In genomic region chr1:154809436-154810413, GRCh38 we compare ENCODE assay signal across 9 cellular contexts.
DNase-seq lines count a peak whose midpoint lies in the region; ATAC-seq and TF ChIP-seq lines count a peak whose summit lies in the region.
"Had no signal": no experiment of that assay in that cellular context is flagged by ENCODE, and none has a peak within 500 bp of the region (broad histone marks: within the 10 kb centered on the region; RNA-seq: fewer than 3 reads in every experiment).

No MANE protein-coding gene starts in this region.

- H3K27me3 ChIP-seq in right lobe of liver (no peaks in the 10 kb centered on the region), Peyer's patch (no peaks in the 10 kb centered on the region), testis (no peaks in the 10 kb centered on the region)

- H3K27me3 Mint-ChIP-seq in activated naive CD8-positive, alpha-beta T cell treated with anti-CD3 and anti-CD28 coated beads for 36 hours = no peaks in the 10 kb centered on the region

- H3K27ac Mint-ChIP-seq in activated naive CD8-positive, alpha-beta T cell treated with anti-CD3 and anti-CD28 coated beads for 36 hours = peak overlapping the region; percentile 55

- no peak overlapping the region for H3K27ac ChIP-seq in right lobe of liver
- H3K27ac ChIP-seq in Peyer's patch = peak overlapping the region in 1 of 4 donors; percentile 39
- no peak overlapping the region for H3K27ac ChIP-seq in testis

- no peak overlapping the region for H3K4me3 Mint-ChIP-seq in activated naive CD8-positive, alpha-beta T cell treated with anti-CD3 and anti-CD28 coated beads for 36 hours

- peaks cover 19% of the 10 kb centered on the region for H3K4me1 Mint-ChIP-seq in activated naive CD8-positive, alpha-beta T cell treated with anti-CD3 and anti-CD28 coated beads for 36 hours

- TF ChIP-seq CTCF in right lobe of liver (IDR thresholded peaks at IDR 0.05) = no peak
- no peak for TF ChIP-seq CTCF in Peyer's patch (IDR thresholded peaks at IDR 0.05)
- TF ChIP-seq CTCF in testis (IDR thresholded peaks at IDR 0.05) = no peak

- ATAC-seq in right lobe of liver = peak in 3 of 4 donors; percentile 24 to 54 (median 32)

- H3K4me3 ChIP-seq in right lobe of liver = no peak overlapping the region
- no peak overlapping the region for H3K4me3 ChIP-seq in Peyer's patch
- H3K4me3 ChIP-seq in testis = no peak overlapping the region

- no peaks in the 10 kb centered on the region for H3K36me3 ChIP-seq in right lobe of liver
- no peaks in the 10 kb centered on the region for H3K36me3 ChIP-seq in Peyer's patch
- H3K36me3 ChIP-seq in testis (ENCODE audit: low read depth, missing control alignments) = no peaks in the 10 kb centered on the region

- TF ChIP-seq POLR2A in right lobe of liver (IDR thresholded peaks at IDR 0.05) (no peak), Peyer's patch (IDR thresholded peaks at IDR 0.05) (no peak), testis (IDR thresholded peaks at IDR 0.05) (no peak)

- H3K4me1 ChIP-seq in right lobe of liver = no peaks in the 10 kb centered on the region
- H3K4me1 ChIP-seq in Peyer's patch = peaks cover 0 to 5% (median 0%) of the 10 kb centered on the region in 4 donors
- H3K4me1 ChIP-seq in testis = peaks cover 8% of the 10 kb centered on the region

- no peaks in the 10 kb centered on the region for H3K9me3 Mint-ChIP-seq in activated naive CD8-positive, alpha-beta T cell treated with anti-CD3 and anti-CD28 coated beads for 36 hours

- DNase-seq in AG08396 (ENCODE audit: low spot score) = peak; percentile 50
- DNase-seq in HCEC 1CT = peak; percentile 30
- DNase-seq in activated naive CD8-positive, alpha-beta T cell treated with anti-CD3 and anti-CD28 coated beads for 36 hours = peak; percentile 18
- DNase-seq in right lobe of liver = no peak
- no peak for DNase-seq in midbrain (lab: John Stamatoyannopoulos, UW)
- DNase-seq in retina = no peak
- DNase-seq in Peyer's patch = no peak
- DNase-seq in testis = no peak
- DNase-seq: NCI-H1930 had no signal

- WGBS in right lobe of liver (ENCODE audit: insufficient coverage, low coverage, low lambda C conversion rate, missing lambda C conversion rate) = 53% methylated on average over 5 of the region's 7 CpGs
- 74 to 78% methylated on average over 7 of the region's 7 CpGs for WGBS in testis, 2 donors

- H3K9me3 ChIP-seq in right lobe of liver (no peaks in the 10 kb centered on the region), Peyer's patch (no peaks in the 10 kb centered on the region), testis (no peaks in the 10 kb centered on the region)

- H3K36me3 Mint-ChIP-seq in activated naive CD8-positive, alpha-beta T cell treated with anti-CD3 and anti-CD28 coated beads for 36 hours = no peaks in the 10 kb centered on the region

- intact Hi-C loops in right lobe of liver (cut with DNase I) (no loop called here), testis (cut with DNase I; ENCODE audit: low total_unique reads) (no loop called here)

Comparison
In these comparisons a context has a peak if more than half of its experiments do, and no peak if none do; other contexts are left out.
1. DNase-seq: peak in AG08396 (single experiment), HCEC 1CT (single experiment) and activated naive CD8-positive, alpha-beta T cell treated with anti-CD3 and anti-CD28 coated beads for 36 hours (single experiment); none in right lobe of liver (0 of 3), midbrain (single experiment), retina (single experiment), Peyer's patch (0 of 3) and testis (single experiment).